In the genomic region with DNA sequence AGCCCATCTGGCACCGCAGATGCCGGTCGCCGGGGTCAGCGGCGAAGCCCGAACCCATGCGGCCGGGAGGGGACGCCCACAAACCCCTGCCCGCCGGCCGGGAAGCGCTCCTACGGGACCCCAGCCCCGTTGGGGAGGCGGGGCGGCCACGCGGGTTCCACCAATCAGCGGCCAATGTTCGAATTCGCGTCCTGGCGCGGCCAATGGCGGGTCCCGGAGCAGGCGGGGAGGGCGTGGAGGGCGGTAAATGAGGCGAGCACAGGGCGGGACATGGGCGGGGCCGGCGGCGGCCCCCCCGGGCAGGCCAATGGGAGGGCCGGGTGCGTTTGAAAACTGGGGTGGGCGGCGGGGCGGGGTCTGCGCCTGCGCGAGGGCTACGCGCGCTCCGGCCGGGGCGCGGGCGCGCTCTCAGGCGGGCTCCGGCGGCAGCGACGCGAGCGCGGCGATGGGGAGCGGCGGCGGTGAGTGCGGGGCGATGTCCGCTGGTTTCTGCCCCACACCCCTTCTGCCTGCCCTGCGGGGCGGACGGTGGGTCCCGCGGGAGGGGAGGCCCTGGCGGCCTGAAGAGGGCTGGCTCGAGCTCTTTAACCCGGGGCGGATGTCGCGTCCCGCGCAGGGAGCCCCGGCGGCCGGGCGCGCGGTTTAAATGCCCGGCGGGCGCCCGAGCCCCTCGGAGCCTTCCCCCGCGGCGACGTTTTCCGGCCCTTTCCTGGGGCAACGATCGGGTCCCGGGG, we compare ENCODE assay signal across 1 cellular context.
TF ChIP-seq lines count a peak whose summit lies in the region.

A gene with protein sequence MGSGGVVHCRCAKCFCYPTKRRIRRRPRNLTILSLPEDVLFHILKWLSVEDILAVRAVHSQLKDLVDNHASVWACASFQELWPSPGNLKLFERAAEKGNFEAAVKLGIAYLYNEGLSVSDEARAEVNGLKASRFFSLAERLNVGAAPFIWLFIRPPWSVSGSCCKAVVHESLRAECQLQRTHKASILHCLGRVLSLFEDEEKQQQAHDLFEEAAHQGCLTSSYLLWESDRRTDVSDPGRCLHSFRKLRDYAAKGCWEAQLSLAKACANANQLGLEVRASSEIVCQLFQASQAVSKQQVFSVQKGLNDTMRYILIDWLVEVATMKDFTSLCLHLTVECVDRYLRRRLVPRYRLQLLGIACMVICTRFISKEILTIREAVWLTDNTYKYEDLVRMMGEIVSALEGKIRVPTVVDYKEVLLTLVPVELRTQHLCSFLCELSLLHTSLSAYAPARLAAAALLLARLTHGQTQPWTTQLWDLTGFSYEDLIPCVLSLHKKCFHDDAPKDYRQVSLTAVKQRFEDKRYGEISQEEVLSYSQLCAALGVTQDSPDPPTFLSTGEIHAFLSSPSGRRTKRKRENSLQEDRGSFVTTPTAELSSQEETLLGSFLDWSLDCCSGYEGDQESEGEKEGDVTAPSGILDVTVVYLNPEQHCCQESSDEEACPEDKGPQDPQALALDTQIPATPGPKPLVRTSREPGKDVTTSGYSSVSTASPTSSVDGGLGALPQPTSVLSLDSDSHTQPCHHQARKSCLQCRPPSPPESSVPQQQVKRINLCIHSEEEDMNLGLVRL (plus strand): TSS at position 411 of the 734 bp plus-strand sequence. CDS start 35 bp downstream, at position 446.

TF ChIP-seq in K562, 482 proteins besides CTCF, POLR2A, EP300 and RAD21 (continued from another document):
- TF ChIP-seq THAP12 (CRISPR knock-in tag; IDR thresholded peaks at IDR 0.05) (peak; percentile 80), ZNF830 (CRISPR knock-in tag; IDR thresholded peaks at IDR 0.05) (no peak), TEAD1 (CRISPR knock-in tag; IDR thresholded peaks at IDR 0.05) (peak in 1 of 2 experiments; percentile 49; a peak in 1 of 4 replicates), MGA (IDR thresholded peaks at IDR 0.05) (no peak; the same call in 1 of the 2 replicates), IRF2 (CRISPR knock-in tag; IDR thresholded peaks at IDR 0.05) (no peak), ELF1 (tag; IDR thresholded peaks at IDR 0.05) (peak; percentile 24; the same call in 1 of the 2 replicates), MEF2D (tag; conservative IDR thresholded peaks at IDR 0.05; ENCODE audit: low read depth) (no peak), CBFB (CRISPR knock-in tag; IDR thresholded peaks at IDR 0.05) (no peak), CXXC5 (CRISPR knock-in tag; IDR thresholded peaks at IDR 0.05) (peak; percentile 87), ZFX (CRISPR knock-in tag; IDR thresholded peaks at IDR 0.05) (no peak; the same call in 1 of the 2 replicates), SMARCB1 (IDR thresholded peaks at IDR 0.05; ENCODE audit: insufficient read length, low read depth) (no peak), FOXJ3 (CRISPR knock-in tag; IDR thresholded peaks at IDR 0.05) (no peak), ELF4 (CRISPR knock-in tag; IDR thresholded peaks at IDR 0.05) (no peak), ZNF239 (CRISPR knock-in tag; IDR thresholded peaks at IDR 0.05) (no peak), HCFC1 (IDR thresholded peaks at IDR 0.05; ENCODE audit: low read depth, low read length) (no peak; the same call in 1 of the 2 replicates), GATAD2B (IDR thresholded peaks at IDR 0.05; ENCODE audit: borderline replicate concordance) (peak; percentile 64; the same call in 1 of the 2 replicates), KAT2B (IDR thresholded peaks at IDR 0.05; ENCODE audit: low read depth, low read length) (no peak), CHD2 (IDR thresholded peaks at IDR 0.05; ENCODE audit: low read depth, low read length) (peak; percentile 73), PCBP1 (IDR thresholded peaks at IDR 0.05; ENCODE audit: low read depth, low read length, poor library complexity, severe bottlenecking) (peak; percentile 32), NR2F6 (CRISPR knock-in tag; IDR thresholded peaks at IDR 0.05) (no peak), ZNF583 (CRISPR knock-in tag; IDR thresholded peaks at IDR 0.05) (no peak), SLC30A9 (CRISPR knock-in tag; IDR thresholded peaks at IDR 0.05) (no peak), GATAD2A (IDR thresholded peaks at IDR 0.05) (no peak; the same call in 1 of the 2 replicates)
- TF ChIP-seq, protein P1, sequence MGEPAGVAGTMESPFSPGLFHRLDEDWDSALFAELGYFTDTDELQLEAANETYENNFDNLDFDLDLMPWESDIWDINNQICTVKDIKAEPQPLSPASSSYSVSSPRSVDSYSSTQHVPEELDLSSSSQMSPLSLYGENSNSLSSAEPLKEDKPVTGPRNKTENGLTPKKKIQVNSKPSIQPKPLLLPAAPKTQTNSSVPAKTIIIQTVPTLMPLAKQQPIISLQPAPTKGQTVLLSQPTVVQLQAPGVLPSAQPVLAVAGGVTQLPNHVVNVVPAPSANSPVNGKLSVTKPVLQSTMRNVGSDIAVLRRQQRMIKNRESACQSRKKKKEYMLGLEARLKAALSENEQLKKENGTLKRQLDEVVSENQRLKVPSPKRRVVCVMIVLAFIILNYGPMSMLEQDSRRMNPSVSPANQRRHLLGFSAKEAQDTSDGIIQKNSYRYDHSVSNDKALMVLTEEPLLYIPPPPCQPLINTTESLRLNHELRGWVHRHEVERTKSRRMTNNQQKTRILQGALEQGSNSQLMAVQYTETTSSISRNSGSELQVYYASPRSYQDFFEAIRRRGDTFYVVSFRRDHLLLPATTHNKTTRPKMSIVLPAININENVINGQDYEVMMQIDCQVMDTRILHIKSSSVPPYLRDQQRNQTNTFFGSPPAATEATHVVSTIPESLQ (CRISPR knock-in tag; IDR thresholded peaks at IDR 0.05) = 0 out of 2 replicates have a peak, but pooled peaks have one; percentile 3
- TF ChIP-seq, protein P2, sequence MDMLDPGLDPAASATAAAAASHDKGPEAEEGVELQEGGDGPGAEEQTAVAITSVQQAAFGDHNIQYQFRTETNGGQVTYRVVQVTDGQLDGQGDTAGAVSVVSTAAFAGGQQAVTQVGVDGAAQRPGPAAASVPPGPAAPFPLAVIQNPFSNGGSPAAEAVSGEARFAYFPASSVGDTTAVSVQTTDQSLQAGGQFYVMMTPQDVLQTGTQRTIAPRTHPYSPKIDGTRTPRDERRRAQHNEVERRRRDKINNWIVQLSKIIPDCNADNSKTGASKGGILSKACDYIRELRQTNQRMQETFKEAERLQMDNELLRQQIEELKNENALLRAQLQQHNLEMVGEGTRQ (CRISPR knock-in tag; IDR thresholded peaks at IDR 0.05) = no peak
- TF ChIP-seq, protein P3, sequence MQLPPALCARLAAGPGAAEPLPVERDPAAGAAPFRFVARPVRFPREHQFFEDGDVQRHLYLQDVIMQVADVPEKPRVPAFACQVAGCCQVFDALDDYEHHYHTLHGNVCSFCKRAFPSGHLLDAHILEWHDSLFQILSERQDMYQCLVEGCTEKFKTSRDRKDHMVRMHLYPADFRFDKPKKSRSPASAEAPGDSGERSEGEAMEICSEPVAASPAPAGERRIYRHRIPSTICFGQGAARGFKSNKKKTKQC (CRISPR knock-in tag; IDR thresholded peaks at IDR 0.05) = 0 out of 2 replicates have a peak, but pooled peaks have one; percentile 25
- TF ChIP-seq, protein P4, sequence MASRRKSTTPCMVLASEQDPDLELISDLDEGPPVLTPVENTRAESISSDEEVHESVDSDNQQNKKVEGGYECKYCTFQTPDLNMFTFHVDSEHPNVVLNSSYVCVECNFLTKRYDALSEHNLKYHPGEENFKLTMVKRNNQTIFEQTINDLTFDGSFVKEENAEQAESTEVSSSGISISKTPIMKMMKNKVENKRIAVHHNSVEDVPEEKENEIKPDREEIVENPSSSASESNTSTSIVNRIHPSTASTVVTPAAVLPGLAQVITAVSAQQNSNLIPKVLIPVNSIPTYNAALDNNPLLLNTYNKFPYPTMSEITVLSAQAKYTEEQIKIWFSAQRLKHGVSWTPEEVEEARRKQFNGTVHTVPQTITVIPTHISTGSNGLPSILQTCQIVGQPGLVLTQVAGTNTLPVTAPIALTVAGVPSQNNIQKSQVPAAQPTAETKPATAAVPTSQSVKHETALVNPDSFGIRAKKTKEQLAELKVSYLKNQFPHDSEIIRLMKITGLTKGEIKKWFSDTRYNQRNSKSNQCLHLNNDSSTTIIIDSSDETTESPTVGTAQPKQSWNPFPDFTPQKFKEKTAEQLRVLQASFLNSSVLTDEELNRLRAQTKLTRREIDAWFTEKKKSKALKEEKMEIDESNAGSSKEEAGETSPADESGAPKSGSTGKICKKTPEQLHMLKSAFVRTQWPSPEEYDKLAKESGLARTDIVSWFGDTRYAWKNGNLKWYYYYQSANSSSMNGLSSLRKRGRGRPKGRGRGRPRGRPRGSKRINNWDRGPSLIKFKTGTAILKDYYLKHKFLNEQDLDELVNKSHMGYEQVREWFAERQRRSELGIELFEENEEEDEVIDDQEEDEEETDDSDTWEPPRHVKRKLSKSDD (conservative IDR thresholded peaks at IDR 0.05; ENCODE audit: low read length) = no peak
